ENCODE assay signal across 2 cellular contexts in genomic region chr17:1112875-1113274, GRCh38.
TF ChIP-seq lines count a peak whose summit lies in the region.

No MANE protein-coding gene starts in this region.

TF ChIP-seq in A549, 52 proteins besides CTCF, POLR2A, EP300 and RAD21 (continued from another document):
- no peak for TF ChIP-seq USF2 (IDR thresholded peaks at IDR 0.05)
- TF ChIP-seq SREBF2 (IDR thresholded peaks at IDR 0.05), result no peak
- TF ChIP-seq JUN (IDR thresholded peaks at IDR 0.05), result no peak
- no peak for TF ChIP-seq ZC3H11A (IDR thresholded peaks at IDR 0.05)
- no peak for TF ChIP-seq MAFK (IDR thresholded peaks at IDR 0.05; ENCODE audit: partially characterized antibody)
- no peak for TF ChIP-seq HES2 (IDR thresholded peaks at IDR 0.05)
- TF ChIP-seq NR3C1 (IDR thresholded peaks at IDR 0.05), result no peak

TF ChIP-seq in GM23338, 12 proteins besides CTCF, POLR2A, EP300 and RAD21 (continued from another document):
- TF ChIP-seq ZNF462 (CRISPR knock-in tag; IDR thresholded peaks at IDR 0.05) (no peak), ZNF114 (CRISPR knock-in tag; IDR thresholded peaks at IDR 0.05) (no peak), REST (IDR thresholded peaks at IDR 0.05; ENCODE audit: unreplicated experiment) (no peak), JUNB (IDR thresholded peaks at IDR 0.05; ENCODE audit: unreplicated experiment) (no peak), EZH2 (IDR thresholded peaks at IDR 0.05; ENCODE audit: low read depth, unreplicated experiment) (no peak), EZH2phosphoT487 (IDR thresholded peaks at IDR 0.05; ENCODE audit: unreplicated experiment) (no peak), STAT1 (IDR thresholded peaks at IDR 0.05; ENCODE audit: unreplicated experiment) (no peak)
TF ChIP-seq in GM23338: peak in this region for 0.
